8 cellular contexts compared by ENCODE assay signal in genomic region chr11:134069996-134070845, GRCh38. TPM values are rescaled to one million over a fixed set of nuclear protein-coding genes. Genes with fewer than 3 reads are reported as not detected.
A peak's percentile ranks its signal among the peaks of the same experiment; 100 is the strongest.
DNase-seq lines count a peak whose midpoint lies in the region; ATAC-seq, FAIRE-seq and TF ChIP-seq lines count a peak whose summit lies in the region.

No MANE protein-coding gene starts in this region.

- FAIRE-seq in D721Med (lab: Jason Lieb, UNC) = peak; percentile 53

- ATAC-seq in esophagus mucosa = no peak

- WGBS in trophoblast cell (ENCODE audit: extremely low coverage, insufficient coverage, insufficient read length) = no CpG with 5 or more reads among the region's 9 CpGs

- H3K79me2 ChIP-seq in trophoblast cell (ENCODE audit: control insufficient read depth, insufficient read depth, low read length, poor library complexity) = peaks cover 2% of the 10 kb centered on the region

- peaks cover 2% of the 10 kb centered on the region for H3K79me1 ChIP-seq in trophoblast cell (ENCODE audit: low read length)

- H2AK5ac ChIP-seq in trophoblast cell (ENCODE audit: low read length) = no peak overlapping the region

- no peak overlapping the region for H4K91ac ChIP-seq in trophoblast cell (ENCODE audit: low read depth, low read length)

- no peak overlapping the region for H3K14ac ChIP-seq in trophoblast cell (ENCODE audit: low read length)

- no peak overlapping the region for H3K23ac ChIP-seq in trophoblast cell (ENCODE audit: low read length)

- no peak overlapping the region for H3K4ac ChIP-seq in trophoblast cell (ENCODE audit: low read depth, low read length)

- H3K27me3 ChIP-seq in trophoblast cell (ENCODE audit: insufficient read depth, low read length) = peaks cover 2% of the 10 kb centered on the region

- no peak overlapping the region for H4K8ac ChIP-seq in trophoblast cell (ENCODE audit: low read depth, low read length)

- no peak overlapping the region for H2BK12ac ChIP-seq in trophoblast cell (ENCODE audit: low read length)

- H3K4me3 ChIP-seq in fibroblast of pulmonary artery (replicated peaks; ENCODE audit: low read depth, low read length) (peak overlapping the region; percentile 81), trophoblast cell (ENCODE audit: low read depth, low read length) (no peak overlapping the region)

- no peak overlapping the region for H3K27ac ChIP-seq in trophoblast cell (ENCODE audit: low read depth, low read length)

- no peaks in the 10 kb centered on the region for H3K36me3 ChIP-seq in trophoblast cell (ENCODE audit: control insufficient read depth in 1 of 2, insufficient read depth in 2 of 2, low read length in 2 of 2)

- H2BK5ac ChIP-seq in trophoblast cell (ENCODE audit: low read depth, low read length, poor library complexity) = no peak overlapping the region

- H3K18ac ChIP-seq in trophoblast cell (ENCODE audit: low read length) = no peak overlapping the region

- H3K4me1 ChIP-seq in trophoblast cell (ENCODE audit: control insufficient read depth in 1 of 2, insufficient read depth in 2 of 2, low read length in 2 of 2) = peaks cover 2 to 3% of the 10 kb centered on the region in 2 experiments

- peak overlapping the region; percentile 99 for H3K4me2 ChIP-seq in trophoblast cell (ENCODE audit: low read length)

- TF ChIP-seq CTCF in D721Med (IDR thresholded peaks at IDR 0.05; ENCODE audit: insufficient read depth, missing control alignments) (no peak), fibroblast of pulmonary artery (IDR thresholded peaks at IDR 0.05; ENCODE audit: low read length, missing control alignments) (no peak)

- no peak for TF ChIP-seq POLR2A in erythroblast (IDR thresholded peaks at IDR 0.05; ENCODE audit: low read length)

- H4K12ac ChIP-seq in trophoblast cell (ENCODE audit: low read depth, low read length) = no peak overlapping the region

- no peaks in the 10 kb centered on the region for H3K9me3 ChIP-seq in trophoblast cell (ENCODE audit: insufficient read depth, low read depth, low read length)

- H2AFZ ChIP-seq in trophoblast cell (ENCODE audit: insufficient read depth, low read length, poor library complexity) = no peak overlapping the region

- no peak overlapping the region for H2BK120ac ChIP-seq in trophoblast cell (ENCODE audit: insufficient read depth, low read length, poor library complexity)

- DNase-seq in D721Med (ENCODE audit: insufficient read length, low spot score) (no peak), NCI-H774 (lab: John Stamatoyannopoulos, UW) (peak; percentile 12), fibroblast of pulmonary artery (ENCODE audit: low read depth) (no peak), trophoblast cell (no peak), erythroblast (lab: John Stamatoyannopoulos, UW) (no peak)
- no peak for DNase-seq in stimulated activated CD4-positive, alpha-beta T cell treated with anti-CD3 and anti-CD28 coated beads, Interleukin-1b, Interleukin-23, amount 100 ng/mL, for 48 hours
- no peak for DNase-seq in activated CD4-positive, alpha-beta T cell treated with anti-CD3 and anti-CD28 coated beads, Interleukin-2, amount 50 U/mL, for 1 hour

- no peak overlapping the region for H3K9ac ChIP-seq in trophoblast cell (ENCODE audit: low read length)

RNA-seq across cellular contexts. Expression of gene JAM3, which starts 1.3 kb away (rescaled TPM):
- 9.1 TPM in 2 replicates for polyA plus RNA-seq in trophoblast cell (2013)
- total RNA-seq in esophagus mucosa = 1.7 TPM
